Comparison of ENCODE assay signal across 8 cellular contexts in the genomic region with DNA sequence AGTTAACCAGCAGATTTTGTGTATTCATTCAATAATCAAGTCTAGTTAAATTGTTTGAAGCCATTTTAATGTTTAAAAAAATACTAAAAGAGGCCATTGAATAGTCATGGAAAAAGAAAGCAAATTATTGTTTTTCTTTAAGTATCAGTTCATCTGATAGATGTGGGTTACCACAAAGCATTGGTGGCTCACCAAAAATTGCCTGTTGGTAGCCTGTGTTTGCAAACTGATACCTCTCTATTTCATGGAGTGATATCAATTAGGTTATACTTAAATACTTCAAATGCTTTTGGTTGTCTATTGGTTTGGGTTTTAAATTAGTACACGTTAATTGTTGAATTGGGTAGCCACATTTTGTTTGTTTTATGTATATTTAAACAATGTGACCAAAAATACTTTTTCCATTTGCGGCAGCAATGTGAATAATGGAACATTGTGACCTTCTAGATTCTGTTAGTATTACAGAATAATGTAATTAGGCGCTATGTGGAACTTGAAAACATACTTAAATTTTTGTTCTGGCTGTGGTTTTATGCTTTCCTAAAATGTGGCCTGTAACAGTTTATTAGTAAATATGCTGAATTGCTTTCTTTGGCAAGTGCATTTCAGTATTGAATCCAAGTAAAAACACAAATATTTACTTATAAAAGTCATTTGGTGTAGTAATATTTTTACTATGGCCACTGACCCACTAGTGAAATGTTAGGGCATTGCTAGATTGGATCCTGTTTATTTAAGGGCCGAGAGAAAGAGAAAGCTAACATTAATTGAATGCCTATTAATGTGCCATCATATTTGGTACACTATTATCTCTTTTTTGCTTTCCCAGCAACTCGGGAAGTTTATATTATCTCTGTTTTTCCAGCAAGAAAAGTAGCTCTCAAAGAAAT. TPM values are rescaled to one million over a fixed set of nuclear protein-coding genes. Genes with fewer than 3 reads are reported as not detected.
DNase-seq lines count a peak whose midpoint lies in the region; ATAC-seq and TF ChIP-seq lines count a peak whose summit lies in the region.
"Had no signal": no experiment of that assay in that cellular context is flagged by ENCODE, and none has a peak within 500 bp of the region (broad histone marks: within the 10 kb centered on the region; RNA-seq: fewer than 3 reads in every experiment).

No MANE protein-coding gene starts in this region.

- TF ChIP-seq EP300 in esophagus muscularis mucosa (IDR thresholded peaks at IDR 0.05): no peak

- CTCF ChIA-PET in PC-3 (lab: Charles Lee): no interaction called here

- WGBS in esophagus muscularis mucosa: 42% methylated on average over 5 of the region's 5 CpGs

- peaks cover under 1% of the 10 kb centered on the region; the same call in 1 of the 2 replicates for H3K36me3 ChIP-seq in PC-3 (ENCODE audit: low read depth, low read length)
- H3K36me3 ChIP-seq in esophagus muscularis mucosa: no peaks in the 10 kb centered on the region

- ATAC-seq in PC-3: peak; percentile 67
- ATAC-seq in stimulated activated naive CD8-positive, alpha-beta T cell treated with anti-CD3 and anti-CD28 coated beads, Interleukin-15, Interleukin-2, amounts not matched to agents 100 U/mL and 50 U/mL, for 24 hours: peak; percentile 63
- ATAC-seq in GM19467 (IDR thresholded peaks at IDR 0.05; ENCODE audit: unreplicated experiment): no peak

- no peak overlapping the region for H3K9ac ChIP-seq in PC-3 (ENCODE audit: low read length)

- H3K4me2 ChIP-seq in PC-3 (ENCODE audit: low read length): no peak overlapping the region

- no peak overlapping the region for H3K4me3 ChIP-seq in PC-3 (ENCODE audit: low read length)
- H3K4me3 ChIP-seq in esophagus muscularis mucosa: no peak overlapping the region

- H2AFZ ChIP-seq in PC-3 (ENCODE audit: low read length): no peak overlapping the region

- H3K9me2 ChIP-seq in PC-3 (replicated peaks; ENCODE audit: low read length): no peaks in the 10 kb centered on the region

- TF ChIP-seq CTCF in PC-3 (conservative IDR thresholded peaks at IDR 0.05; ENCODE audit: low read depth, low read length) (no peak), esophagus muscularis mucosa (IDR thresholded peaks at IDR 0.05) (no peak)

- H3K27ac ChIP-seq in PC-3 (ENCODE audit: low read length): no peak overlapping the region
- peak overlapping the region; percentile 45 to 94 (median 62) for H3K27ac ChIP-seq in esophagus muscularis mucosa (replicated peaks in 1 of 4)

- DNase-seq in PC-3: no peak
- peak; percentile 32 for DNase-seq in activated CD8-positive, alpha-beta memory T cell treated with anti-CD3 and anti-CD28 coated beads, Interleukin-2, amount 50 U/mL, for 4 hours
- DNase-seq in esophagus muscularis mucosa (ENCODE audit: extremely low spot score): no peak
- peak; percentile 41 for DNase-seq in stimulated activated naive CD8-positive, alpha-beta T cell treated with anti-CD3 and anti-CD28 coated beads, Interleukin-15, Interleukin-2, amounts not matched to agents 100 U/mL and 50 U/mL, for 24 hours
- no peak for DNase-seq in anterior cingulate cortex (lab: John Stamatoyannopoulos, UW)
- no peak for DNase-seq in KG1 (lab: John Stamatoyannopoulos, UW)
- DNase-seq: NCI-H774 had no signal

- peaks cover 85% of the 10 kb centered on the region for H3K79me2 ChIP-seq in PC-3 (ENCODE audit: low read length)

- H3K4me1 ChIP-seq in PC-3 (ENCODE audit: insufficient read depth, low read length) (no peaks in the 10 kb centered on the region), esophagus muscularis mucosa (peaks cover 39 to 92% (median 89%) of the 10 kb centered on the region in 4 donors)

- intact Hi-C loops in PC-3 (cut with micrococcal nuclease): no loop called here
- intact Hi-C loops in esophagus muscularis mucosa (cut with DNase I): no loop called here

- POLR2A ChIA-PET in PC-3 (lab: Charles Lee; ENCODE audit: unreplicated experiment): no interaction called here

- TF ChIP-seq POLR2A in esophagus muscularis mucosa (IDR thresholded peaks at IDR 0.05; ENCODE audit: low read depth): no peak

- H3F3A ChIP-seq in PC-3 (ENCODE audit: low read length, unreplicated experiment): no peaks in the 10 kb centered on the region

- peaks cover 37% of the 10 kb centered on the region; the same call in 1 of the 2 replicates for H4K20me1 ChIP-seq in PC-3 (ENCODE audit: low read length)

- no peaks in the 10 kb centered on the region for H3K27me3 ChIP-seq in PC-3 (ENCODE audit: low read length)
- no peaks in the 10 kb centered on the region for H3K27me3 ChIP-seq in esophagus muscularis mucosa

- no TSS peak for BruUV-seq in PC-3 (replicated peaks; lab: Mats Ljungman, UMichigan)

- H3K9me3 ChIP-seq in PC-3 (ENCODE audit: low read length): no peaks in the 10 kb centered on the region
- H3K9me3 ChIP-seq in esophagus muscularis mucosa: no peaks in the 10 kb centered on the region

RNA-seq across cellular contexts. Expression of a gene that starts 37.0 kb away (rescaled TPM):
- 117 and 141 TPM in 2 replicates for total RNA-seq in PC-3 (2014; rRNA removed)
- 100 to 1,000 TPM; 194 to 469 (median 307) TPM for total RNA-seq in esophagus muscularis mucosa

RNA-seq across cellular contexts. Expression of a gene that starts 57.6 kb away (rescaled TPM):
- total RNA-seq in PC-3 (2014; rRNA removed) (not detected in 2 replicates), esophagus muscularis mucosa (not detected)

Comparison
In these comparisons a context has a peak if more than half of its experiments do, and no peak if none do; other contexts are left out.
1. DNase-seq: peak in activated CD8-positive, alpha-beta memory T cell treated with anti-CD3 and anti-CD28 coated beads, Interleukin-2, amount 50 U/mL, for 4 hours (single experiment) and stimulated activated naive CD8-positive, alpha-beta T cell treated with anti-CD3 and anti-CD28 coated beads, Interleukin-15, Interleukin-2, amounts not matched to agents 100 U/mL and 50 U/mL, for 24 hours (single experiment); none in PC-3 (single experiment), esophagus muscularis mucosa (single experiment), anterior cingulate cortex (0 of 58) and KG1 (single experiment).